Comparison of ENCODE assay signal across 17 cellular contexts in genomic region chr20:62413896-62414481, GRCh38. TPM values are rescaled to one million over a fixed set of nuclear protein-coding genes. Genes with fewer than 3 reads are reported as not detected.
DNase-seq lines count a peak whose midpoint lies in the region; ATAC-seq and TF ChIP-seq lines count a peak whose summit lies in the region.
"Had no signal": no experiment of that assay in that cellular context is flagged by ENCODE, and none has a peak within 500 bp of the region (broad histone marks: within the 10 kb centered on the region; RNA-seq: fewer than 3 reads in every experiment).

No MANE protein-coding gene starts in this region.

- DNase-seq in D341Med (ENCODE audit: low spot score): peak; percentile 62
- peak; percentile 60 for DNase-seq in HT-29 (ENCODE audit: low spot score)
- peak; percentile 60 for DNase-seq in WTC11 (ENCODE audit: low spot score)
- DNase-seq in LoVo (ENCODE audit: low spot score): no peak
- no peak for DNase-seq in foreskin melanocyte
- DNase-seq in hippocampal formation (lab: John Stamatoyannopoulos, UW): no peak
- no peak for DNase-seq in NCI-H226
- DNase-seq: activated CD4-positive, CD25-positive, alpha-beta regulatory T cell treated with anti-CD3 and anti-CD28 coated beads, Interleukin-2, amount 50 U/mL, for 72 hours; CD4-positive, alpha-beta memory T cell; dorsolateral prefrontal cortex; naive B cell; NCI-H1417 treated with DMSO at 0.1 percent for 48 hours; NCI-H524; sigmoid colon had no signal

- peaks cover 47 to 54% of the 10 kb centered on the region in 2 donors for H3K4me1 ChIP-seq in mucosa of rectum (ENCODE audit: control insufficient read depth in 2 of 2, insufficient read depth in 2 of 2, low read length in 2 of 2)
- H3K4me1 ChIP-seq: SJSA1 had no signal

- TF ChIP-seq CTCF in WTC11 (IDR thresholded peaks at IDR 0.05): no peak

- peak overlapping the region; percentile 92 to 93 for H3K27ac ChIP-seq in mucosa of rectum (ENCODE audit: low read depth in 2 of 2, low read length in 2 of 2)
- H3K27ac ChIP-seq: dorsolateral prefrontal cortex, sigmoid colon, SJSA1 had no signal

- H3K9ac ChIP-seq in mucosa of rectum (ENCODE audit: low read depth in 1 of 2, low read length in 2 of 2): peak overlapping the region in 1 of 2 donors; percentile 77

- no peak overlapping the region for H3K4me3 Mint-ChIP-seq in WTC11
- H3K4me3 Mint-ChIP-seq: CD4-positive, alpha-beta memory T cell; naive B cell had no signal

- H3K9me3 ChIP-seq in mucosa of rectum (ENCODE audit: control insufficient read depth in 2 of 2, low read length in 2 of 2): no peaks in the 10 kb centered on the region
- H3K9me3 ChIP-seq: sigmoid colon, SJSA1 had no signal

- H3K27ac Mint-ChIP-seq in WTC11: no peak overlapping the region
- H3K27ac Mint-ChIP-seq: CD4-positive, alpha-beta memory T cell; naive B cell had no signal

- no peaks in the 10 kb centered on the region for H3K27me3 ChIP-seq in mucosa of rectum (ENCODE audit: control insufficient read depth in 2 of 2, insufficient read depth in 2 of 2, low read length in 2 of 2)

- CTCF ChIA-PET in WTC11 (lab: Charles Lee): interaction anchor here (0.6 to 1.8 kb wide), 18 partner anchors 9 to 382 kb away, joined by 3 to 6 read pairs (median 4); partner anchors contain the start of genes MRGBP and RBBP8NL

- H3K4me3 ChIP-seq in mucosa of rectum (ENCODE audit: low read length in 2 of 2): peak overlapping the region in 1 of 2 donors; percentile 26
- H3K4me3 ChIP-seq: dorsolateral prefrontal cortex, sigmoid colon, SJSA1 had no signal

- POLR2A ChIA-PET in WTC11 (lab: Charles Lee): no interaction called here

- peaks cover 5% of the 10 kb centered on the region for H3K27me3 Mint-ChIP-seq in WTC11 (ENCODE audit: low read depth)
- H3K27me3 Mint-ChIP-seq: CD4-positive, alpha-beta memory T cell had no signal

- no peaks in the 10 kb centered on the region for H3K36me3 Mint-ChIP-seq in WTC11
- H3K36me3 Mint-ChIP-seq: CD4-positive, alpha-beta memory T cell; naive B cell had no signal

- no peaks in the 10 kb centered on the region for H3K9me3 Mint-ChIP-seq in WTC11
- H3K9me3 Mint-ChIP-seq: CD4-positive, alpha-beta memory T cell; naive B cell had no signal

- ATAC-seq in WTC11: peak; percentile 65

- no peaks in the 10 kb centered on the region for H3K36me3 ChIP-seq in mucosa of rectum (ENCODE audit: control insufficient read depth in 2 of 2, insufficient read depth in 2 of 2, low read length in 2 of 2)
- H3K36me3 ChIP-seq: sigmoid colon, SJSA1 had no signal

- no peaks in the 10 kb centered on the region for H3K4me1 Mint-ChIP-seq in WTC11

TF ChIP-seq in WTC11, 78 proteins besides CTCF, POLR2A, EP300 and RAD21:
- TF ChIP-seq MXD4 (CRISPR knock-in tag; IDR thresholded peaks at IDR 0.05; ENCODE audit: borderline replicate concordance) (no peak), CREM (CRISPR knock-in tag; IDR thresholded peaks at IDR 0.05) (no peak), JAZF1 (CRISPR knock-in tag; IDR thresholded peaks at IDR 0.05) (no peak), RELA (CRISPR knock-in tag; IDR thresholded peaks at IDR 0.05; ENCODE audit: borderline replicate concordance) (no peak), E2F4 (CRISPR knock-in tag; IDR thresholded peaks at IDR 0.05; ENCODE audit: borderline replicate concordance, low read depth) (no peak), MYBL2 (CRISPR knock-in tag; IDR thresholded peaks at IDR 0.05) (no peak), GABPB1 (CRISPR knock-in tag; IDR thresholded peaks at IDR 0.05) (no peak), TP53 (CRISPR knock-in tag; IDR thresholded peaks at IDR 0.05) (no peak), EMX1 (CRISPR knock-in tag; IDR thresholded peaks at IDR 0.05) (no peak), FOXK1 (CRISPR knock-in tag; IDR thresholded peaks at IDR 0.05) (no peak), NR1H2 (CRISPR knock-in tag; IDR thresholded peaks at IDR 0.05) (no peak), ETV6 (CRISPR knock-in tag; IDR thresholded peaks at IDR 0.05) (no peak)
- TF ChIP-seq, protein P1, sequence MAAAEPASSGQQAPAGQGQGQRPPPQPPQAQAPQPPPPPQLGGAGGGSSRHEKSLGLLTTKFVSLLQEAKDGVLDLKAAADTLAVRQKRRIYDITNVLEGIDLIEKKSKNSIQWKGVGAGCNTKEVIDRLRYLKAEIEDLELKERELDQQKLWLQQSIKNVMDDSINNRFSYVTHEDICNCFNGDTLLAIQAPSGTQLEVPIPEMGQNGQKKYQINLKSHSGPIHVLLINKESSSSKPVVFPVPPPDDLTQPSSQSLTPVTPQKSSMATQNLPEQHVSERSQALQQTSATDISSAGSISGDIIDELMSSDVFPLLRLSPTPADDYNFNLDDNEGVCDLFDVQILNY (CRISPR knock-in tag; IDR thresholded peaks at IDR 0.05): no peak

RNA-seq across cellular contexts. Expression of gene CABLES2, which starts 6.9 kb away (rescaled TPM):
- 9.5 and 9.8 TPM in 2 replicates for total RNA-seq in HT-29 (2014; rRNA removed; shearing (Covaris generic))
- total RNA-seq in WTC11 (2021): 7.5 to 10.6 TPM (median 9.2 TPM) in 3 replicates

RNA-seq across cellular contexts. Expression of gene RBBP8NL, which starts 13.3 kb away (rescaled TPM):
- total RNA-seq in HT-29 (2014; rRNA removed; shearing (Covaris generic)): 24.4 and 26.7 TPM in 2 replicates
- total RNA-seq in WTC11 (2021): 0.99 to 1.5 TPM (median 1.4 TPM) in 3 replicates
- total RNA-seq: CD4-positive, alpha-beta memory T cell; fibroblast of villous mesenchyme; sigmoid colon; SJSA1 had no signal

RNA-seq across cellular contexts. Expression of gene RPS21, which starts 27.1 kb away (rescaled TPM):
- 3,073 and 3,139 TPM in 2 replicates for total RNA-seq in HT-29 (2014; rRNA removed; shearing (Covaris generic))
- total RNA-seq in WTC11 (2021): 2,016 to 2,119 TPM (median 2,047 TPM) in 3 replicates

RNA-seq across cellular contexts. Expression of gene LAMA5, which starts 46.9 kb away (rescaled TPM):
- 286 and 336 TPM in 2 replicates for total RNA-seq in HT-29 (2014; rRNA removed; shearing (Covaris generic))
- total RNA-seq in WTC11 (2021): 298 to 329 TPM (median 323 TPM) in 3 replicates

Comparison
In these comparisons a context has a peak if more than half of its experiments do, and no peak if none do; other contexts are left out.
1. DNase-seq: peak in D341Med (single experiment), HT-29 (single experiment) and WTC11 (single experiment); none in LoVo (single experiment), foreskin melanocyte (single experiment), hippocampal formation (0 of 2) and NCI-H226 (single experiment).
2. RNA of gene RBBP8NL, which starts 13.3 kb away (total RNA-seq): 24.4 to 26.7 TPM in HT-29; 0.99 to 1.5 TPM in WTC11; every median in the first group is over 10 times any median in the second.